12 cellular contexts compared by ENCODE assay signal in the genomic region with DNA sequence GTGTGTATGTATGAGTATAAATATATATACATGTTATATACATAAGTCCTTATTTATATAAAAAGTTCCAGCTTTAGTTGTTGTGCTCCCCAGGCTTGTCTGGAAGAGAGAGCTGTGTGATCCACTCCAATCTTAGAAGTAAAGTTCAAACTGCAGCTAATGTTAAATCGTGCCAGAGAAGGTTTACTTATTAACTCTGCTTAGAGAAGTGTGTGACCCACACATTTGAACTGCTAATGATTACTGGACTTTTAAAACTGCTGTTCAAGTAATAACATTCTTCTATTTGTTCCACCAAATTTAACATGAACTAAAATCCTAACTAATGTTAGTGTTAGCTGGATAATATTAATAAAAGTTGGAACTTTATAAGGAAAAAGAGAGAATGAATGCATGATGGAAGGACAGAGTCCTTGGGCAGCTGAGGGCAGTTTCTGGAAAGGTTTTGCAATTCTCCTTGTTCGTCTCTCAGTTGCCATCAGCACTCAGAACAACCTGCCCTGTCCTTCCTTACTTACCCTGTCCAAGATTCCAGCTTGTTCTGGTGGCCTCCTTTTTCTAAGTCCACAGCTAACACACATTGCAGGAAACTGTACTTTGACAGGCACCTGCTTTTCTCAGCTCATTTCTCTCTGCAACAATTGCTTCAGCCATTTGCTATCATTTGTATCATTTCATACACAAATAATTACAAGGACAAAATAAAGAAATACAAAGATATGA.
A peak's percentile ranks its signal among the peaks of the same experiment; 100 is the strongest.
DNase-seq lines count a peak whose midpoint lies in the region; ATAC-seq, FAIRE-seq and TF ChIP-seq lines count a peak whose summit lies in the region.
"Had no signal": no experiment of that assay in that cellular context is flagged by ENCODE, and none has a peak within 500 bp of the region (broad histone marks: within the 10 kb centered on the region; RNA-seq: fewer than 3 reads in every experiment).

No MANE protein-coding gene starts in this region.

- POLR2A ChIA-PET in A673 (lab: Charles Lee; ENCODE audit: low non-redundant PET) = no interaction called here

- H3K4me3 ChIP-seq in kidney (ENCODE audit: low read length in 2 of 2) = no peak overlapping the region
- H3K4me3 ChIP-seq in testis = no peak overlapping the region
- H3K4me3 ChIP-seq in A673 (ENCODE audit: low read depth, low read length, poor library complexity, severe bottlenecking) = no peak overlapping the region
- H3K4me3 ChIP-seq: colonic mucosa had no signal

- peaks cover 14 to 18% of the 10 kb centered on the region in 2 donors for H3K4me1 ChIP-seq in kidney (ENCODE audit: control insufficient read depth in 1 of 2, insufficient read depth in 1 of 2, low read depth in 1 of 2, low read length in 2 of 2)
- H3K4me1 ChIP-seq in testis = peaks cover 8% of the 10 kb centered on the region
- peaks cover 27% of the 10 kb centered on the region for H3K4me1 ChIP-seq in A673 (ENCODE audit: insufficient read depth, low read length, poor library complexity, severe bottlenecking)
- H3K4me1 ChIP-seq: colonic mucosa had no signal

- FAIRE-seq in kidney (lab: Jason Lieb, UNC) = peak; percentile 97

- no peaks in the 10 kb centered on the region for H3K27me3 ChIP-seq in testis
- no peaks in the 10 kb centered on the region for H3K27me3 ChIP-seq in A673 (replicated peaks; ENCODE audit: insufficient read depth, low read depth, low read length, poor library complexity)
- H3K27me3 ChIP-seq: colonic mucosa had no signal

- intact Hi-C loops in kidney (cut with DNase I) (no loop called here), testis (cut with DNase I; ENCODE audit: low total_unique reads) (no loop called here), A673 (cut with micrococcal nuclease; ENCODE audit: unreplicated experiment) (no loop called here)

- ATAC-seq in GM19395 (IDR thresholded peaks at IDR 0.05; ENCODE audit: unreplicated experiment) = peak; percentile 48
- peak; percentile 59 for ATAC-seq in HG03460 (IDR thresholded peaks at IDR 0.05; ENCODE audit: unreplicated experiment)

- CTCF ChIA-PET in A673 (lab: Charles Lee) = no interaction called here

- DNase-seq in kidney (no peak), testis (peak; percentile 37), pons (ENCODE audit: low spot score) (no peak), A673 (ENCODE audit: low spot score) (no peak), NCI-H128 (lab: John Stamatoyannopoulos, UW; ENCODE audit: unreplicated experiment) (no peak)
- DNase-seq: colonic mucosa; H9; naive B cell; NCI-H1930; NK-92 treated with Interleukin-12 subunit alpha and Interleukin-12 subunit beta, amount 100 ng/mL, for 24 hours had no signal

- no TSS peak for BruUV-seq in A673 (replicated peaks; lab: Mats Ljungman, UMichigan)

- H3K36me3 ChIP-seq in kidney (ENCODE audit: control insufficient read depth in 1 of 2, insufficient read depth in 2 of 2, low read length in 2 of 2) (no peaks in the 10 kb centered on the region), testis (ENCODE audit: low read depth, missing control alignments) (no peaks in the 10 kb centered on the region), A673 (ENCODE audit: insufficient read depth, low read length, poor library complexity, severe bottlenecking) (no peaks in the 10 kb centered on the region)
- H3K36me3 ChIP-seq: colonic mucosa had no signal

- 11 to 18% methylated on average over 2 of the region's 2 CpGs for WGBS in testis, 2 donors

- no peak for TF ChIP-seq POLR2A in testis (IDR thresholded peaks at IDR 0.05)

- H3K9me3 ChIP-seq in kidney (ENCODE audit: control insufficient read depth in 1 of 2, low read length in 2 of 2) (no peaks in the 10 kb centered on the region), testis (no peaks in the 10 kb centered on the region), A673 (ENCODE audit: low read depth, low read length, poor library complexity, severe bottlenecking) (no peaks in the 10 kb centered on the region)
- H3K9me3 ChIP-seq: colonic mucosa had no signal

- TF ChIP-seq CTCF in kidney (IDR thresholded peaks at IDR 0.05; ENCODE audit: borderline replicate concordance, extremely low read depth, insufficient read depth) = no peak
- TF ChIP-seq CTCF in testis (IDR thresholded peaks at IDR 0.05) = no peak
- no peak for TF ChIP-seq CTCF in A673 (conservative IDR thresholded peaks at IDR 0.05; ENCODE audit: low read depth, low read length)

- H3K27ac ChIP-seq in kidney (ENCODE audit: low read depth in 2 of 2, low read length in 2 of 2) = peak overlapping the region; percentile 78 to 79
- peak overlapping the region; percentile 9 to 39 for H3K27ac ChIP-seq in testis
- H3K27ac ChIP-seq in A673 (ENCODE audit: low read depth, low read length, poor library complexity, severe bottlenecking) = no peak overlapping the region
- H3K27ac ChIP-seq: colonic mucosa had no signal

- no peak overlapping the region for H3K9ac ChIP-seq in kidney (ENCODE audit: low read length in 2 of 2)
